1 cellular context compared by ENCODE assay signal in the genomic region with DNA sequence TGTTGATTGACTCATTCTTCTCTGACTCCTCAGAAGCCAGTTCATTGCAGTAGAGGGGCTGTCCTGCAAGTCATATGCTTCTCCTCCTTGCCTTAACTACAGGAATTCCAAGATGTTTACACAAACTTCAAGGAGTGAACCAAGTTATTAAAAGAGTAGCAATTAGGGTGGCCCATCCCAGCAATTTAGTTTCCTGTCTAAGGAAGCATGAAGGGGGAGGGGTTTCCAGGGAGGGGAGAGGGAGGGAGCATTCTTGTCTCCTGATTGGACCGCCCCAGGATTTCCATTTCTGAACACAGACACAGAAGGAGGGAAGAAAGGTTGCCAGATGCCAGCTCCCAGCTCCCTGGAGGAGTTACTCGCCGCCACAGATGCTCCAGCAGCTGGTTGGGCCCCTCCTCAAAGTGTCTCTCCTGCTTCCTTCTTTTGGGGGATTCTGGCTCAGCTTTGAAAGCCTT.
TF ChIP-seq lines count a peak whose summit lies in the region.

No MANE protein-coding gene starts in this region.

TF ChIP-seq in H1, 55 proteins besides CTCF, POLR2A, EP300 and RAD21 (continued from another document):
- TF ChIP-seq, protein P1, sequence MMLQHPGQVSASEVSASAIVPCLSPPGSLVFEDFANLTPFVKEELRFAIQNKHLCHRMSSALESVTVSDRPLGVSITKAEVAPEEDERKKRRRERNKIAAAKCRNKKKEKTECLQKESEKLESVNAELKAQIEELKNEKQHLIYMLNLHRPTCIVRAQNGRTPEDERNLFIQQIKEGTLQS (IDR thresholded peaks at IDR 0.05; ENCODE audit: insufficient read depth, low read depth, low read length), result no peak
- TF ChIP-seq, protein P2, sequence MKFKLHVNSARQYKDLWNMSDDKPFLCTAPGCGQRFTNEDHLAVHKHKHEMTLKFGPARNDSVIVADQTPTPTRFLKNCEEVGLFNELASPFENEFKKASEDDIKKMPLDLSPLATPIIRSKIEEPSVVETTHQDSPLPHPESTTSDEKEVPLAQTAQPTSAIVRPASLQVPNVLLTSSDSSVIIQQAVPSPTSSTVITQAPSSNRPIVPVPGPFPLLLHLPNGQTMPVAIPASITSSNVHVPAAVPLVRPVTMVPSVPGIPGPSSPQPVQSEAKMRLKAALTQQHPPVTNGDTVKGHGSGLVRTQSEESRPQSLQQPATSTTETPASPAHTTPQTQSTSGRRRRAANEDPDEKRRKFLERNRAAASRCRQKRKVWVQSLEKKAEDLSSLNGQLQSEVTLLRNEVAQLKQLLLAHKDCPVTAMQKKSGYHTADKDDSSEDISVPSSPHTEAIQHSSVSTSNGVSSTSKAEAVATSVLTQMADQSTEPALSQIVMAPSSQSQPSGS (IDR thresholded peaks at IDR 0.05; ENCODE audit: low read length), result no peak
